20 cellular contexts compared by ENCODE assay signal in genomic region chr6:87543836-87544735, GRCh38. TPM values are rescaled to one million over a fixed set of nuclear protein-coding genes. Genes with fewer than 3 reads are reported as not detected.
DNase-seq lines count a peak whose midpoint lies in the region; ATAC-seq and TF ChIP-seq lines count a peak whose summit lies in the region.
"Had no signal": no experiment of that assay in that cellular context is flagged by ENCODE, and none has a peak within 500 bp of the region (broad histone marks: within the 10 kb centered on the region; RNA-seq: fewer than 3 reads in every experiment).

No MANE protein-coding gene starts in this region.

- intact Hi-C loops in A673 (cut with micrococcal nuclease; ENCODE audit: unreplicated experiment), result no loop called here

- H3K4me3 Mint-ChIP-seq in T-helper 17 cell, result no peak overlapping the region
- H3K4me3 Mint-ChIP-seq: CD4-positive, alpha-beta T cell had no signal

- TSS peak; percentile 15 for BruUV-seq in A673 (replicated peaks; lab: Mats Ljungman, UMichigan)

- no peak overlapping the region for H3K4me3 ChIP-seq in A673 (ENCODE audit: low read depth, low read length, poor library complexity, severe bottlenecking)
- H3K4me3 ChIP-seq: SJSA1 had no signal

- CTCF ChIA-PET in A673 (lab: Charles Lee), result no interaction called here

- peaks cover 8% of the 10 kb centered on the region for H3K4me1 Mint-ChIP-seq in T-helper 17 cell

- TF ChIP-seq CTCF in A673 (conservative IDR thresholded peaks at IDR 0.05; ENCODE audit: low read depth, low read length), result no peak

- POLR2A ChIA-PET in A673 (lab: Charles Lee; ENCODE audit: low non-redundant PET), result no interaction called here

- H3K9me3 ChIP-seq in A673 (ENCODE audit: low read depth, low read length, poor library complexity, severe bottlenecking) (peaks cover 8% of the 10 kb centered on the region), T-helper 17 cell (ENCODE audit: control insufficient read depth, low read length, poor library complexity, severe bottlenecking) (no peaks in the 10 kb centered on the region)
- H3K9me3 ChIP-seq: SJSA1 had no signal

- H3K27ac ChIP-seq in A673 (ENCODE audit: low read depth, low read length, poor library complexity, severe bottlenecking), result no peak overlapping the region
- H3K27ac ChIP-seq: RWPE1, SJSA1 had no signal

- ATAC-seq in GM19324 (IDR thresholded peaks at IDR 0.05; ENCODE audit: low FRiP score, unreplicated experiment) (peak; percentile 41), T-helper 17 cell (no peak), HG02973 (IDR thresholded peaks at IDR 0.05; ENCODE audit: unreplicated experiment) (no peak)

- peaks cover 10% of the 10 kb centered on the region for H3K36me3 Mint-ChIP-seq in T-helper 17 cell (ENCODE audit: low read depth)

- peak overlapping the region; percentile 43 for H3K27ac Mint-ChIP-seq in T-helper 17 cell
- H3K27ac Mint-ChIP-seq: CD4-positive, alpha-beta T cell had no signal

- H3K27me3 ChIP-seq in A673 (replicated peaks; ENCODE audit: insufficient read depth, low read depth, low read length, poor library complexity), result no peaks in the 10 kb centered on the region
- H3K27me3 ChIP-seq: SJSA1 had no signal

- peaks cover 30% of the 10 kb centered on the region for H3K36me3 ChIP-seq in A673 (ENCODE audit: insufficient read depth, low read length, poor library complexity, severe bottlenecking)

- H3K27me3 Mint-ChIP-seq in T-helper 17 cell, result no peaks in the 10 kb centered on the region
- H3K27me3 Mint-ChIP-seq: CD4-positive, alpha-beta T cell had no signal

- no peak for DNase-seq in A673 (ENCODE audit: low spot score)
- no peak for DNase-seq in T-helper 17 cell
- peak; percentile 1 for DNase-seq in myocyte (ENCODE audit: low read depth)
- DNase-seq in NCI-H1105 treated with DMSO at 0.1 percent for 48 hours (lab: John Stamatoyannopoulos, UW), result no peak
- DNase-seq in HuH-7 (ENCODE audit: low spot score), result no peak
- no peak for DNase-seq in NCI-H2227 (lab: John Stamatoyannopoulos, UW; ENCODE audit: unreplicated experiment)
- DNase-seq: ACHN; CD4-positive, alpha-beta T cell; DMS79 treated with DMSO at 0.1 percent for 48 hours; H7; KG1; NCI-H1092 treated with DMSO at 0.1 percent for 48 hours; NCI-H1694 treated with DMSO at 0.1 percent for 48 hours; NCI-H446 treated with DMSO at 0.1 percent for 48 hours; NCI-H82; OCI-M1 had no signal

- H3K4me1 ChIP-seq in A673 (ENCODE audit: insufficient read depth, low read length, poor library complexity, severe bottlenecking), result no peaks in the 10 kb centered on the region
- H3K4me1 ChIP-seq: SJSA1 had no signal

RNA-seq across cellular contexts. Expression of gene RARS2, which starts 45.7 kb away (rescaled TPM):
- total RNA-seq in A673 (2021) (44.3 and 47.2 TPM in 2 replicates), T-helper 17 cell (10 to 100 TPM; 22.8 to 26.6 TPM), myocyte (28.7 and 31.2 TPM in 2 replicates)
- 34.0 TPM for polyA plus RNA-seq in myocyte (2012)

RNA-seq across cellular contexts. Expression of gene ORC3, which starts 45.8 kb away (rescaled TPM):
- total RNA-seq in A673 (2021), result 46.5 and 48.8 TPM in 2 replicates
- 10 to 100 TPM; 14.3 to 14.4 TPM for total RNA-seq in T-helper 17 cell
- 29.8 and 31.4 TPM in 2 replicates for total RNA-seq in myocyte
- 10.9 TPM for polyA plus RNA-seq in myocyte (2012)
